ENCODE assay signal across 21 cellular contexts in genomic region chr3:146966124-146966523, GRCh38.
"Had no signal": no experiment of that assay in that cellular context is flagged by ENCODE, and none has a peak within 500 bp of the region (broad histone marks: within the 10 kb centered on the region; RNA-seq: fewer than 3 reads in every experiment).

No MANE protein-coding gene starts in this region.

- H3K36me3 Mint-ChIP-seq: memory B cell had no signal

- H3K4me1 Mint-ChIP-seq: memory B cell had no signal

- H3K4me1 ChIP-seq: esophagus muscularis mucosa, gastroesophageal sphincter, lower lobe of right lung, pancreas, tibial artery, upper lobe of left lung, uterus had no signal

- H3K4me3 Mint-ChIP-seq: memory B cell; natural killer cell treated with Interleukin-12 subunit alpha and Interleukin-12 subunit beta and Interleukin-15 and Interleukin-18, amount 100 ng/mL, for 72 hours had no signal

- H3K27me3 ChIP-seq: esophagus muscularis mucosa, gastroesophageal sphincter, pancreas, tibial artery, upper lobe of left lung, uterus had no signal

- DNase-seq: effector memory CD4-positive, alpha-beta T cell; foreskin fibroblast; islet precursor cell; lower lobe of right lung; midbrain; occipital lobe; pancreas; right cardiac atrium; stimulated activated CD4-positive, alpha-beta T cell treated with anti-CD3 and anti-CD28 coated beads, Interleukin-2, amount 100 ng/mL, for 48 hours; stimulated activated naive CD8-positive, alpha-beta T cell treated with anti-CD3 and anti-CD28 coated beads, Interleukin-15, Interleukin-2, amounts not matched to agents 100 U/mL and 50 U/mL, for 24 hours; tibial artery; upper lobe of left lung; uterus had no signal

- H3K27ac Mint-ChIP-seq: memory B cell; natural killer cell treated with Interleukin-12 subunit alpha and Interleukin-12 subunit beta and Interleukin-15 and Interleukin-18, amount 100 ng/mL, for 72 hours; progenitor cell of endocrine pancreas had no signal

- H3K27ac ChIP-seq: epithelial cell of prostate, esophagus muscularis mucosa, gastroesophageal sphincter, lower lobe of right lung, pancreas, tibial artery, upper lobe of left lung, uterus had no signal

- H3K36me3 ChIP-seq: esophagus muscularis mucosa, gastroesophageal sphincter, lower lobe of right lung, pancreas, tibial artery, upper lobe of left lung, uterus had no signal

- H3K4me3 ChIP-seq: esophagus muscularis mucosa, gastroesophageal sphincter, lower lobe of right lung, pancreas, smooth muscle cell, tibial artery, upper lobe of left lung, uterus had no signal

- ATAC-seq: gastroesophageal sphincter; left lobe of liver; lower lobe of right lung; natural killer cell treated with Interleukin-12 subunit alpha and Interleukin-12 subunit beta and Interleukin-15 and Interleukin-18, amount 100 ng/mL, for 72 hours; pancreas; right cardiac atrium; stimulated activated naive CD8-positive, alpha-beta T cell treated with anti-CD3 and anti-CD28 coated beads, Interleukin-15, Interleukin-2, amounts not matched to agents 100 U/mL and 50 U/mL, for 24 hours had no signal

- H3K4me2 ChIP-seq: smooth muscle cell had no signal

- H3K9me3 ChIP-seq: esophagus muscularis mucosa, gastroesophageal sphincter, lower lobe of right lung, pancreas, tibial artery, upper lobe of left lung, uterus had no signal

- H3K27me3 Mint-ChIP-seq: natural killer cell treated with Interleukin-12 subunit alpha and Interleukin-12 subunit beta and Interleukin-15 and Interleukin-18, amount 100 ng/mL, for 72 hours; progenitor cell of endocrine pancreas had no signal
